ENCODE assay signal across 8 cellular contexts in the genomic region with DNA sequence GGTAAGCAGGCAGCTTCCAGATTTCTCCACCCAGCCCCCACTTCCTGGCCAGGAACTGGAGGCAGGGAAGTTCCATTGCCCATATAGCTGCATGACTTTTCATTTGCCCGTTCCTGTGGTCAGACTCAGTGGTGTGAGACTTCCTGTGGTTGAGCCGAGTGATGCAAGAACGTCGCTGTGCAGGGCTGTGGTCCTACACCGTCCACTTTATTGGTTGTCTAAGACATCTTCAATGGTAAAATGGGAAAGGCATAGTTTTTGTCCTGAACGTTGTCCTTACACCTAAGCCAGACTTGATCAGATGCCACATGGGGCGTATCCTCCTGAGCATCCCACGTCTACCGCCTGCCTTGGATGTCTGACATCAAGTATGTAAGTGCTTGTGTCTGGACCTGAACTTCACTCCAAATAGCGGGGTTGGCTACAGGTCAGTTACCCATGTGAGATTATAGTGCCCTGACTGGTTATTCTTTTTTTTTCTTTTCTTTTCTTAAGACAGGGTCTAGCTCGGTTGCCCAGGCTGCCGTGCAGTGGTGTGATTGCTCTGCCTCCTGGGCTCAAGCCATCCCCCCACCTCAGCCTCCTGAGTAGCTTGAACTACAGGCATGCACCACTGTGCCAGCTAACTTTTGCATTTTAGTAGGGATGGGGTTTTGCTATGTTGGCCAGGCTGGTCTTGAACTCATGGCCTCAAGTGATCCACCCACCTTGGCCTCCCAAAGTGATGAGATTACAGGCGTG. TPM values are rescaled to one million over a fixed set of nuclear protein-coding genes. Genes with fewer than 3 reads are reported as not detected.
DNase-seq lines count a peak whose midpoint lies in the region; ATAC-seq and TF ChIP-seq lines count a peak whose summit lies in the region.

No MANE protein-coding gene starts in this region.

- H3K36me3 Mint-ChIP-seq in activated T-helper 17 cell treated with anti-CD3 and anti-CD28 coated beads, Interleukin-2, amount 50 U/mL, for 72 hours (ENCODE audit: low read depth) = no peaks in the 10 kb centered on the region

- no peak overlapping the region for H3K27ac ChIP-seq in effector memory CD4-positive, alpha-beta T cell (ENCODE audit: insufficient read depth, low read length, poor library complexity, severe bottlenecking)

- H3K36me3 ChIP-seq in GM06990 (ENCODE audit: control insufficient read depth, insufficient read depth, low read length) (no peaks in the 10 kb centered on the region), mucosa of descending colon (ENCODE audit: low read depth) (no peaks in the 10 kb centered on the region)
- no peaks in the 10 kb centered on the region for H3K36me3 ChIP-seq in effector memory CD4-positive, alpha-beta T cell (ENCODE audit: control insufficient read depth, insufficient read depth, low read length)

- no peaks in the 10 kb centered on the region for H3K27me3 Mint-ChIP-seq in activated T-helper 17 cell treated with anti-CD3 and anti-CD28 coated beads, Interleukin-2, amount 50 U/mL, for 72 hours

- intact Hi-C loops in mucosa of descending colon (cut with DNase I, micrococcal nuclease) = no loop called here

- DNase-seq in GM06990 (ENCODE audit: extremely low read depth, insufficient read length) (peak; percentile 78), GM20000 (ENCODE audit: low spot score) (peak; percentile 70), HS-5 (ENCODE audit: low read depth) (peak; percentile 92), mucosa of descending colon (peak; percentile 38 to 57 (median 45)), NCI-H1092 treated with DMSO at 0.1 percent for 48 hours (lab: John Stamatoyannopoulos, UW) (no peak)
- DNase-seq in effector memory CD4-positive, alpha-beta T cell = no peak

- peak; percentile 36 for ATAC-seq in activated T-helper 17 cell treated with anti-CD3 and anti-CD28 coated beads, Interleukin-2, amount 50 U/mL, for 72 hours (replicated peaks)
- ATAC-seq in mucosa of descending colon = peak; percentile 55
- no peak for ATAC-seq in GM21390 (IDR thresholded peaks at IDR 0.05; ENCODE audit: unreplicated experiment)

- no peaks in the 10 kb centered on the region for H3K4me1 ChIP-seq in mucosa of descending colon (ENCODE audit: low read depth)
- peaks cover 3% of the 10 kb centered on the region for H3K4me1 ChIP-seq in effector memory CD4-positive, alpha-beta T cell (ENCODE audit: control insufficient read depth, insufficient read depth, low read length, poor library complexity, severe bottlenecking)

- H3K4me3 ChIP-seq in GM06990 (replicated peaks; ENCODE audit: low read depth, low read length) (peak overlapping the region; percentile 10; the same call in 1 of the 2 replicates), mucosa of descending colon (no peak overlapping the region)
- no peak overlapping the region for H3K4me3 ChIP-seq in effector memory CD4-positive, alpha-beta T cell (ENCODE audit: insufficient read depth, low read depth, low read length, poor library complexity, severe bottlenecking)

- no peak for TF ChIP-seq CTCF in GM06990 (IDR thresholded peaks at IDR 0.05; ENCODE audit: insufficient read depth, low read length, poor library complexity, severe bottlenecking)
- no peak for TF ChIP-seq CTCF in GM20000 (IDR thresholded peaks at IDR 0.05; ENCODE audit: extremely low read depth, missing control alignments)
- TF ChIP-seq CTCF in mucosa of descending colon (IDR thresholded peaks at IDR 0.05) = no peak

- no peaks in the 10 kb centered on the region for H3K9me3 Mint-ChIP-seq in activated T-helper 17 cell treated with anti-CD3 and anti-CD28 coated beads, Interleukin-2, amount 50 U/mL, for 72 hours

- no peaks in the 10 kb centered on the region for H3K27me3 ChIP-seq in GM06990 (replicated peaks; ENCODE audit: control insufficient read depth, insufficient read depth, low read length)
- no peaks in the 10 kb centered on the region for H3K27me3 ChIP-seq in effector memory CD4-positive, alpha-beta T cell (replicated peaks; ENCODE audit: control insufficient read depth, insufficient read depth, low read length, poor library complexity, severe bottlenecking)

- peak overlapping the region; percentile 88 for H3K27ac Mint-ChIP-seq in activated T-helper 17 cell treated with anti-CD3 and anti-CD28 coated beads, Interleukin-2, amount 50 U/mL, for 72 hours

- H3K4me1 Mint-ChIP-seq in activated T-helper 17 cell treated with anti-CD3 and anti-CD28 coated beads, Interleukin-2, amount 50 U/mL, for 72 hours = peaks cover 21% of the 10 kb centered on the region

- H3K9me3 ChIP-seq in mucosa of descending colon = no peaks in the 10 kb centered on the region
- H3K9me3 ChIP-seq in effector memory CD4-positive, alpha-beta T cell (ENCODE audit: control insufficient read depth, low read length) = no peaks in the 10 kb centered on the region

- H3K4me3 Mint-ChIP-seq in activated T-helper 17 cell treated with anti-CD3 and anti-CD28 coated beads, Interleukin-2, amount 50 U/mL, for 72 hours = peak overlapping the region; percentile 59

RNA-seq across cellular contexts. Expression of a gene that starts 25.9 kb away (rescaled TPM):
- not detected for total RNA-seq in activated T-helper 17 cell treated with anti-CD3 and anti-CD28 coated beads, Interleukin-2, amount 50 U/mL, for 72 hours
- not detected for total RNA-seq in mucosa of descending colon

Comparison
In these comparisons a context has a peak if more than half of its experiments do, and no peak if none do; other contexts are left out.
1. DNase-seq: peak in GM06990 (single experiment), GM20000 (single experiment), HS-5 (single experiment) and mucosa of descending colon (3 of 3); none in effector memory CD4-positive, alpha-beta T cell (0 of 3) and NCI-H1092 treated with DMSO at 0.1 percent for 48 hours (single experiment).